16 cellular contexts compared by ENCODE assay signal in genomic region chr11:130214861-130215530, GRCh38. TPM values are rescaled to one million over a fixed set of nuclear protein-coding genes. Genes with fewer than 3 reads are reported as not detected.
DNase-seq lines count a peak whose midpoint lies in the region; ATAC-seq and TF ChIP-seq lines count a peak whose summit lies in the region.
"Had no signal": no experiment of that assay in that cellular context is flagged by ENCODE, and none has a peak within 500 bp of the region (broad histone marks: within the 10 kb centered on the region; RNA-seq: fewer than 3 reads in every experiment).

No MANE protein-coding gene starts in this region.

- H3K36me3 ChIP-seq in right atrium auricular region (no peaks in the 10 kb centered on the region), heart right ventricle (no peaks in the 10 kb centered on the region), endodermal cell (ENCODE audit: control insufficient read depth, insufficient read depth, low read length) (no peaks in the 10 kb centered on the region), osteoblast (ENCODE audit: insufficient read depth, low read length) (no peaks in the 10 kb centered on the region)

- no peak overlapping the region for H3K9ac ChIP-seq in endodermal cell (ENCODE audit: extremely low read depth, low read length, poor library complexity, severe bottlenecking)

- no peaks in the 10 kb centered on the region for H3K36me3 Mint-ChIP-seq in endodermal cell (ENCODE audit: low read depth)
- H3K36me3 Mint-ChIP-seq in stimulated activated effector memory CD8-positive, alpha-beta T cell treated with anti-CD3 and anti-CD28 coated beads, Interleukin-12 subunit alpha, Interleukin-12 subunit beta, amount 100 ng/mL, for 72 hours, result peaks cover 5% of the 10 kb centered on the region

- ATAC-seq in heart right ventricle, result no peak
- no peak for ATAC-seq in stimulated activated effector memory CD8-positive, alpha-beta T cell treated with anti-CD3 and anti-CD28 coated beads, Interleukin-12 subunit alpha, Interleukin-12 subunit beta, amount 100 ng/mL, for 72 hours

- no peaks in the 10 kb centered on the region for H3K79me2 ChIP-seq in osteoblast (ENCODE audit: insufficient read depth, low read length)

- H2AFZ ChIP-seq in osteoblast (ENCODE audit: low read length), result no peak overlapping the region

- H3K27me3 ChIP-seq in right atrium auricular region (no peaks in the 10 kb centered on the region), heart right ventricle (peaks cover 0 to 8% (median 0%) of the 10 kb centered on the region in 7 donors), endodermal cell (ENCODE audit: control insufficient read depth, insufficient read depth, low read length, poor library complexity, severe bottlenecking) (no peaks in the 10 kb centered on the region), osteoblast (ENCODE audit: insufficient read depth, low read length) (peaks cover 56% of the 10 kb centered on the region)

- no peak overlapping the region for H3K4me3 ChIP-seq in right atrium auricular region
- H3K4me3 ChIP-seq in heart right ventricle, result no peak overlapping the region
- H3K4me3 ChIP-seq in endodermal cell (ENCODE audit: low read length), result no peak overlapping the region
- no peak overlapping the region for H3K4me3 ChIP-seq in osteoblast (ENCODE audit: insufficient read depth, low read length)

- POLR2A ChIA-PET in RWPE1 (lab: Yijun Ruan, JAX; ENCODE audit: low non-redundant PET), result no interaction called here

- no peaks in the 10 kb centered on the region for H4K20me1 ChIP-seq in osteoblast (ENCODE audit: insufficient read depth, low read length)

- DNase-seq in right atrium auricular region (ENCODE audit: low spot score) (peak; percentile 26), heart right ventricle (no peak), endodermal cell (peak; percentile 31), osteoblast (ENCODE audit: insufficient read length, low spot score, missing footprints) (peak; percentile 74), RWPE1 (ENCODE audit: low spot score) (no peak), G401 (ENCODE audit: low spot score) (no peak)
- no peak for DNase-seq in stimulated activated effector memory CD8-positive, alpha-beta T cell treated with anti-CD3 and anti-CD28 coated beads, Interleukin-12 subunit alpha, Interleukin-12 subunit beta, amount 100 ng/mL, for 72 hours (ENCODE audit: low spot score in 2 of 2)
- DNase-seq: C1 segment of cervical spinal cord; DMS79 treated with DMSO at 0.1 percent for 48 hours; GOT3; NCI-H1417; NCI-H187 treated with DMSO at 0.1 percent for 48 hours; NCI-H69; NK-92 treated with Interleukin-12 subunit alpha and Interleukin-12 subunit beta, amount 100 ng/mL, for 24 hours; OCI-M1 had no signal

- WGBS in heart right ventricle, 2 donors, result 68 to 72% methylated on average over 6 of the region's 6 CpGs
- 95 to 100% methylated on average over 3 to 6 of the region's 6 CpGs for WGBS in endodermal cell (ENCODE audit: insufficient coverage in 1 of 2, insufficient read length in 1 of 2), 2 experiments

- no peak overlapping the region for H3K4me3 Mint-ChIP-seq in endodermal cell
- H3K4me3 Mint-ChIP-seq in stimulated activated effector memory CD8-positive, alpha-beta T cell treated with anti-CD3 and anti-CD28 coated beads, Interleukin-12 subunit alpha, Interleukin-12 subunit beta, amount 100 ng/mL, for 72 hours, result no peak overlapping the region

- H3K9me3 Mint-ChIP-seq in endodermal cell, result no peaks in the 10 kb centered on the region
- no peaks in the 10 kb centered on the region for H3K9me3 Mint-ChIP-seq in stimulated activated effector memory CD8-positive, alpha-beta T cell treated with anti-CD3 and anti-CD28 coated beads, Interleukin-12 subunit alpha, Interleukin-12 subunit beta, amount 100 ng/mL, for 72 hours

- peaks cover 3% of the 10 kb centered on the region for H3K27me3 Mint-ChIP-seq in endodermal cell (ENCODE audit: insufficient read depth)

- H3K4me2 ChIP-seq in osteoblast (ENCODE audit: insufficient read depth, low read length), result no peak overlapping the region

- no peak overlapping the region for H3K27ac ChIP-seq in right atrium auricular region
- no peak overlapping the region for H3K27ac ChIP-seq in heart right ventricle
- no peak overlapping the region for H3K27ac ChIP-seq in endodermal cell (ENCODE audit: low read depth, low read length)
- no peak overlapping the region for H3K27ac ChIP-seq in osteoblast (ENCODE audit: low read depth, low read length)
- no peak overlapping the region for H3K27ac ChIP-seq in RWPE1
- H3K27ac ChIP-seq: HL-60 had no signal

- H3K4me1 Mint-ChIP-seq in endodermal cell, result no peaks in the 10 kb centered on the region
- peaks cover 5% of the 10 kb centered on the region for H3K4me1 Mint-ChIP-seq in stimulated activated effector memory CD8-positive, alpha-beta T cell treated with anti-CD3 and anti-CD28 coated beads, Interleukin-12 subunit alpha, Interleukin-12 subunit beta, amount 100 ng/mL, for 72 hours

- TF ChIP-seq CTCF in right atrium auricular region (IDR thresholded peaks at IDR 0.05) (no peak), heart right ventricle (IDR thresholded peaks at IDR 0.05) (no peak), endodermal cell (conservative IDR thresholded peaks at IDR 0.05) (no peak), osteoblast (IDR thresholded peaks at IDR 0.05; ENCODE audit: extremely low read depth, low read depth, low read length) (no peak), RWPE1 (conservative IDR thresholded peaks at IDR 0.05; ENCODE audit: low read depth) (no peak)

- no peaks in the 10 kb centered on the region for H3K9me3 ChIP-seq in right atrium auricular region
- no peaks in the 10 kb centered on the region for H3K9me3 ChIP-seq in heart right ventricle
- no peaks in the 10 kb centered on the region for H3K9me3 ChIP-seq in endodermal cell (ENCODE audit: control insufficient read depth, low read length)
- no peaks in the 10 kb centered on the region for H3K9me3 ChIP-seq in osteoblast (ENCODE audit: low read depth, low read length)

- in situ Hi-C loops in G401 (cut with HindIII; ENCODE audit: low sequenced_read_pairs), result no loop called here

- H3K27ac Mint-ChIP-seq in endodermal cell, result no peak overlapping the region
- no peak overlapping the region for H3K27ac Mint-ChIP-seq in stimulated activated effector memory CD8-positive, alpha-beta T cell treated with anti-CD3 and anti-CD28 coated beads, Interleukin-12 subunit alpha, Interleukin-12 subunit beta, amount 100 ng/mL, for 72 hours

- intact Hi-C loops in heart right ventricle (cut with DNase I), result loop anchor here (5.0 to 10.0 kb wide), 10 partner anchors 170 to 690 kb away; partner anchors contain the start of gene ADAMTS8 (in 3 of the 10)

- H3K4me1 ChIP-seq in right atrium auricular region (peaks cover 0 to 26% of the 10 kb centered on the region in 2 donors), heart right ventricle (peaks cover 0 to 10% (median 5%) of the 10 kb centered on the region in 9 donors), endodermal cell (ENCODE audit: control insufficient read depth, insufficient read depth, low read length) (no peaks in the 10 kb centered on the region), osteoblast (ENCODE audit: insufficient read depth, low read length) (no peaks in the 10 kb centered on the region)

- CTCF ChIA-PET in RWPE1 (lab: Yijun Ruan, JAX), result no interaction called here

RNA-seq across cellular contexts. Expression of gene ST14, which starts 55.4 kb away (rescaled TPM):
- 1 to 10 TPM in 1 of 2 donors, under 1 TPM in 1; 0.85 to 6.0 TPM for total RNA-seq in right atrium auricular region
- 1 to 10 TPM in 4 of 10 donors, under 1 TPM in 6; 0.30 to 5.7 (median 0.57) TPM for total RNA-seq in heart right ventricle
- 1 to 10 TPM in 1 of 2 donors, under 1 TPM in 1; 0.73 to 1.2 TPM for polyA plus RNA-seq in heart right ventricle
- total RNA-seq in endodermal cell, result 10 to 100 TPM; 17.5 to 21.7 TPM
- polyA plus RNA-seq in endodermal cell (2013, experiment 1 of 2), result 1.7 TPM
- polyA plus RNA-seq in endodermal cell (2013, experiment 2 of 2), result 1.3 TPM
- total RNA-seq in osteoblast, result under 0.01 TPM in 1 of 2 replicates, not detected in the other
- not detected in 2 replicates for total RNA-seq in G401 (2014; rRNA removed; shearing (Covaris generic))

Comparison
In these comparisons a context has a peak if more than half of its experiments do, and no peak if none do; other contexts are left out.
1. DNase-seq: peak in right atrium auricular region (single experiment), endodermal cell (single experiment) and osteoblast (single experiment); none in heart right ventricle (0 of 2), RWPE1 (single experiment), stimulated activated effector memory CD8-positive, alpha-beta T cell treated with anti-CD3 and anti-CD28 coated beads, Interleukin-12 subunit alpha, Interleukin-12 subunit beta, amount 100 ng/mL, for 72 hours (0 of 2) and G401 (single experiment).